8 cellular contexts compared by ENCODE assay signal in genomic region chr3:150600647-150601530, GRCh38. TPM values are rescaled to one million over a fixed set of nuclear protein-coding genes. Genes with fewer than 3 reads are reported as not detected.
DNase-seq lines count a peak whose midpoint lies in the region; TF ChIP-seq lines count a peak whose summit lies in the region.
"Not testable (repeated sequence)": the region's sequence is repeated elsewhere in the genome, so short reads cannot be mapped to it uniquely, and the experiment has no call there.

No MANE protein-coding gene starts in this region.

- not testable (repeated sequence) for H3K9ac ChIP-seq in H9 (ENCODE audit: extremely low read depth, insufficient read length, low read length); iPS-18a (ENCODE audit: low read length); trophoblast cell (ENCODE audit: low read length)
- peak overlapping the region; percentile 81 for H3K9ac ChIP-seq in SU-DHL-6 (ENCODE audit: low read length)

- H3K4me3 Mint-ChIP-seq in Caco-2 (ENCODE audit: unreplicated experiment) (peak overlapping the region; percentile 98), H9 (peak overlapping the region in 1 of 2 experiments; percentile 96; a peak in 2 of 5 replicates)
- peak overlapping the region; percentile 45 for H3K4me3 Mint-ChIP-seq in activated T-helper 1 cell treated with anti-CD3 and anti-CD28 coated beads, Interleukin-12 subunit alpha, Interleukin-12 subunit beta, Interleukin-2, Interleukin-4 antibody, amounts not matched to agents 30 ng/mL and 10 ng/mL and 1 ng/mL, durations not matched to agents 14 hours and 24 hours and 36 hours
- H3K4me3 Mint-ChIP-seq in dendritic cell treated with granulocyte-macrophage colony-stimulating factor and Interleukin-4, amounts not matched to agents 40 ng/mL and 50 ng/mL, for 4 days, result not testable (repeated sequence)

- not testable (repeated sequence) for H2BK15ac ChIP-seq in H9 (ENCODE audit: low read depth, low read length)

- H2BK120ac ChIP-seq in H9 (ENCODE audit: low read depth, low read length, poor library complexity, severe bottlenecking), result not testable (repeated sequence)
- H2BK120ac ChIP-seq in trophoblast cell (ENCODE audit: insufficient read depth, low read length, poor library complexity), result peak overlapping the region; percentile 83

- H3K27ac ChIP-seq in H9 (ENCODE audit: insufficient read length, low read depth, low read length) (peak overlapping the region; percentile 89), SU-DHL-6 (ENCODE audit: low read depth, low read length) (peak overlapping the region; percentile 92), iPS-18a (ENCODE audit: low read length) (peak overlapping the region; percentile 86), trophoblast cell (ENCODE audit: low read depth, low read length) (peak overlapping the region; percentile 66)

- H3K79me1 ChIP-seq in H9 (ENCODE audit: insufficient read depth, low read depth, low read length, poor library complexity, severe bottlenecking), result not testable (repeated sequence)
- H3K79me1 ChIP-seq in trophoblast cell (ENCODE audit: low read length), result peaks cover 23% of the 10 kb centered on the region

- H2BK20ac ChIP-seq in H9 (ENCODE audit: low read depth, low read length, poor library complexity, severe bottlenecking), result not testable (repeated sequence)

- peaks cover 30% of the 10 kb centered on the region for H3K4me1 Mint-ChIP-seq in Caco-2 (ENCODE audit: low read depth, unreplicated experiment)
- peaks cover 45 to 58% of the 10 kb centered on the region in 2 experiments for H3K4me1 Mint-ChIP-seq in H9
- peaks cover 55% of the 10 kb centered on the region for H3K4me1 Mint-ChIP-seq in activated T-helper 1 cell treated with anti-CD3 and anti-CD28 coated beads, Interleukin-12 subunit alpha, Interleukin-12 subunit beta, Interleukin-2, Interleukin-4 antibody, amounts not matched to agents 30 ng/mL and 10 ng/mL and 1 ng/mL, durations not matched to agents 14 hours and 24 hours and 36 hours (ENCODE audit: low read depth)
- H3K4me1 Mint-ChIP-seq in dendritic cell treated with granulocyte-macrophage colony-stimulating factor and Interleukin-4, amounts not matched to agents 40 ng/mL and 50 ng/mL, for 4 days (ENCODE audit: low read depth), result peaks cover 58% of the 10 kb centered on the region

- H3K4me1 ChIP-seq in Caco-2 (peaks cover 31% of the 10 kb centered on the region), iPS-18a (ENCODE audit: control insufficient read depth, low read depth, low read length) (peaks cover 36% of the 10 kb centered on the region), trophoblast cell (ENCODE audit: control insufficient read depth in 1 of 2, insufficient read depth in 2 of 2, low read length in 2 of 2) (peaks cover 14 to 16% of the 10 kb centered on the region in 2 experiments)
- not testable (repeated sequence) for H3K4me1 ChIP-seq in H9 (ENCODE audit: insufficient read depth, low read length)

- not testable (repeated sequence) for H4K20me1 ChIP-seq in H9 (ENCODE audit: control insufficient read depth, insufficient read depth, insufficient read length); SU-DHL-6 (ENCODE audit: low read depth, low read length)

- not testable (repeated sequence) for H2BK12ac ChIP-seq in H9 (ENCODE audit: insufficient read length, low read depth, low read length)
- peak overlapping the region; percentile 68 for H2BK12ac ChIP-seq in trophoblast cell (ENCODE audit: low read length)

- POLR2A ChIA-PET in Caco-2 (lab: Charles Lee), result not testable (repeated sequence)

- not testable (repeated sequence) for TF ChIP-seq CTCF in Caco-2 (IDR thresholded peaks at IDR 0.05; ENCODE audit: insufficient read depth in 1 of 2, low read depth in 1 of 2, low read length in 1 of 2, severe bottlenecking in 1 of 2, unreplicated experiment in 1 of 2); H9 (conservative IDR thresholded peaks at IDR 0.05); SU-DHL-6 (IDR thresholded peaks at IDR 0.05; ENCODE audit: insufficient read depth, low read length, poor library complexity, severe bottlenecking)

- CTCF ChIA-PET in Caco-2 (lab: Charles Lee), result not testable (repeated sequence)

- not testable (repeated sequence) for H4K5ac ChIP-seq in H9 (ENCODE audit: insufficient read length, low read depth, low read length)

- H3K9me3 ChIP-seq in Caco-2; H9 (ENCODE audit: control insufficient read depth, low read depth, low read length); SU-DHL-6 (ENCODE audit: insufficient read depth, low read length); iPS-18a (ENCODE audit: control insufficient read depth, low read depth, low read length); trophoblast cell (ENCODE audit: insufficient read depth, low read depth, low read length): not testable (repeated sequence)

- H3K27me3 ChIP-seq in Caco-2 (replicated peaks; ENCODE audit: control insufficient read depth, insufficient read depth, low read length); H9 (ENCODE audit: insufficient read depth, low read length); SU-DHL-6 (ENCODE audit: low read length); iPS-18a (ENCODE audit: control insufficient read depth, insufficient read depth, low read length); trophoblast cell (ENCODE audit: insufficient read depth, low read length): not testable (repeated sequence)

- not testable (repeated sequence) for H3K79me2 ChIP-seq in H9 (ENCODE audit: insufficient read depth, low read length)
- peaks cover 88% of the 10 kb centered on the region for H3K79me2 ChIP-seq in SU-DHL-6 (ENCODE audit: insufficient read depth, low read length)
- H3K79me2 ChIP-seq in trophoblast cell (ENCODE audit: control insufficient read depth, insufficient read depth, low read length, poor library complexity), result peaks cover 14% of the 10 kb centered on the region

- peaks cover 46% of the 10 kb centered on the region for H3F3A ChIP-seq in SU-DHL-6 (ENCODE audit: insufficient read depth)

- not testable (repeated sequence) for H3K4me3 ChIP-seq in Caco-2 (ENCODE audit: low read depth, low read length); iPS-18a (ENCODE audit: low read length); trophoblast cell (ENCODE audit: low read depth, low read length)
- peak overlapping the region; percentile 99 for H3K4me3 ChIP-seq in SU-DHL-6 (ENCODE audit: insufficient read depth, low read length, poor library complexity, severe bottlenecking)

- not testable (repeated sequence) for H4K12ac ChIP-seq in trophoblast cell (ENCODE audit: low read depth, low read length)

- H3K27ac Mint-ChIP-seq in Caco-2 (ENCODE audit: unreplicated experiment) (peak overlapping the region; percentile 88), H9 (peak overlapping the region; percentile 87 to 98 (median 87); a peak in 6 of 7 replicates)
- H3K27ac Mint-ChIP-seq in activated T-helper 1 cell treated with anti-CD3 and anti-CD28 coated beads, Interleukin-12 subunit alpha, Interleukin-12 subunit beta, Interleukin-2, Interleukin-4 antibody, amounts not matched to agents 30 ng/mL and 10 ng/mL and 1 ng/mL, durations not matched to agents 14 hours and 24 hours and 36 hours, result peak overlapping the region; percentile 56
- peak overlapping the region; percentile 95 for H3K27ac Mint-ChIP-seq in dendritic cell treated with granulocyte-macrophage colony-stimulating factor and Interleukin-4, amounts not matched to agents 40 ng/mL and 50 ng/mL, for 4 days

- H3K9me2 ChIP-seq in SU-DHL-6 (replicated peaks; ENCODE audit: insufficient read depth, low read length), result not testable (repeated sequence)

- H2BK5ac ChIP-seq in H9 (ENCODE audit: insufficient read length, low read length) (peak overlapping the region; percentile 75), trophoblast cell (ENCODE audit: low read depth, low read length, poor library complexity) (peak overlapping the region; percentile 79)

- H3K27me3 Mint-ChIP-seq in Caco-2 (ENCODE audit: insufficient read depth, unreplicated experiment); H9 (ENCODE audit: low read depth); activated T-helper 1 cell treated with anti-CD3 and anti-CD28 coated beads, Interleukin-12 subunit alpha, Interleukin-12 subunit beta, Interleukin-2, Interleukin-4 antibody, amounts not matched to agents 30 ng/mL and 10 ng/mL and 1 ng/mL, durations not matched to agents 14 hours and 24 hours and 36 hours (ENCODE audit: insufficient read depth); dendritic cell treated with granulocyte-macrophage colony-stimulating factor and Interleukin-4, amounts not matched to agents 40 ng/mL and 50 ng/mL, for 4 days: not testable (repeated sequence)

- WGBS in H9 (ENCODE audit: extremely low coverage, insufficient read length, low lambda C conversion rate), result no CpG with 5 or more reads among the region's 13 CpGs
- WGBS in trophoblast cell (ENCODE audit: extremely low coverage, insufficient coverage, insufficient read length), result no CpG with 5 or more reads among the region's 13 CpGs

- H4K91ac ChIP-seq in H9 (ENCODE audit: insufficient read length, low read depth, low read length), result not testable (repeated sequence)
- peak overlapping the region; percentile 63 for H4K91ac ChIP-seq in trophoblast cell (ENCODE audit: low read depth, low read length)

- not testable (repeated sequence) for H3K56ac ChIP-seq in H9 (ENCODE audit: insufficient read length, low read depth, low read length)

- not testable (repeated sequence) for H3K23me2 ChIP-seq in H9 (ENCODE audit: insufficient read length, low read depth, low read length, poor library complexity, severe bottlenecking)

- not testable (repeated sequence) for DNase-seq in Caco-2; H9; activated T-helper 1 cell treated with anti-CD3 and anti-CD28 coated beads, Interleukin-12 subunit alpha, Interleukin-12 subunit beta, Interleukin-2, Interleukin-4 antibody, amounts not matched to agents 30 ng/mL and 10 ng/mL and 1 ng/mL, durations not matched to agents 14 hours and 24 hours and 36 hours (ENCODE audit: low spot score)
- peak; percentile 52 for DNase-seq in M059J (ENCODE audit: low read depth)
- peak; percentile 3 to 25 for DNase-seq in trophoblast cell

- H3K36me3 Mint-ChIP-seq in Caco-2 (ENCODE audit: insufficient read depth, unreplicated experiment), result peaks cover 46% of the 10 kb centered on the region
- not testable (repeated sequence) for H3K36me3 Mint-ChIP-seq in H9 (ENCODE audit: insufficient read depth in 1 of 3, low read depth in 3 of 3)
- H3K36me3 Mint-ChIP-seq in activated T-helper 1 cell treated with anti-CD3 and anti-CD28 coated beads, Interleukin-12 subunit alpha, Interleukin-12 subunit beta, Interleukin-2, Interleukin-4 antibody, amounts not matched to agents 30 ng/mL and 10 ng/mL and 1 ng/mL, durations not matched to agents 14 hours and 24 hours and 36 hours (ENCODE audit: low read depth), result peaks cover 18% of the 10 kb centered on the region
- peaks cover 23% of the 10 kb centered on the region for H3K36me3 Mint-ChIP-seq in dendritic cell treated with granulocyte-macrophage colony-stimulating factor and Interleukin-4, amounts not matched to agents 40 ng/mL and 50 ng/mL, for 4 days (ENCODE audit: low read depth)

- peak overlapping the region; percentile 21 for H2AK5ac ChIP-seq in H9 (ENCODE audit: insufficient read length, low read length)
- not testable (repeated sequence) for H2AK5ac ChIP-seq in trophoblast cell (ENCODE audit: low read length)

- not testable (repeated sequence) for H3K4ac ChIP-seq in H9 (ENCODE audit: low read depth, low read length)
- H3K4ac ChIP-seq in trophoblast cell (ENCODE audit: low read depth, low read length), result peak overlapping the region; percentile 44

- not testable (repeated sequence) for H3K36me3 ChIP-seq in Caco-2 (ENCODE audit: control insufficient read depth, insufficient read depth, low read length); iPS-18a (ENCODE audit: control insufficient read depth, low read depth, low read length); trophoblast cell (ENCODE audit: control insufficient read depth in 1 of 2, insufficient read depth in 2 of 2, low read length in 2 of 2)
- H3K36me3 ChIP-seq in SU-DHL-6 (ENCODE audit: low read length), result peaks cover 15% of the 10 kb centered on the region; the same call in 1 of the 2 replicates

- not testable (repeated sequence) for H3T11ph ChIP-seq in H9 (ENCODE audit: low read length)

- H3K9me3 Mint-ChIP-seq in Caco-2 (ENCODE audit: unreplicated experiment); H9; activated T-helper 1 cell treated with anti-CD3 and anti-CD28 coated beads, Interleukin-12 subunit alpha, Interleukin-12 subunit beta, Interleukin-2, Interleukin-4 antibody, amounts not matched to agents 30 ng/mL and 10 ng/mL and 1 ng/mL, durations not matched to agents 14 hours and 24 hours and 36 hours; dendritic cell treated with granulocyte-macrophage colony-stimulating factor and Interleukin-4, amounts not matched to agents 40 ng/mL and 50 ng/mL, for 4 days: not testable (repeated sequence)

- H2AFZ ChIP-seq in H9 (ENCODE audit: low read length); SU-DHL-6 (ENCODE audit: low read depth, low read length, severe bottlenecking): not testable (repeated sequence)
- peak overlapping the region; percentile 28 for H2AFZ ChIP-seq in trophoblast cell (ENCODE audit: insufficient read depth, low read length, poor library complexity)

- H3K18ac ChIP-seq in H9 (ENCODE audit: insufficient read length, low read depth, low read length), result peak overlapping the region; percentile 27
- H3K18ac ChIP-seq in trophoblast cell (ENCODE audit: low read length), result peak overlapping the region; percentile 52

- intact Hi-C loops in Caco-2 (cut with micrococcal nuclease; ENCODE audit: unreplicated experiment), result loop anchor here (5.0 kb wide), 3 partner anchors 101 to 634 kb away; partner anchors contain the start of genes ERICH6 and SIAH2
- intact Hi-C loops in activated T-helper 1 cell treated with anti-CD3 and anti-CD28 coated beads, Interleukin-12 subunit alpha, Interleukin-12 subunit beta, Interleukin-2, Interleukin-4 antibody, amounts not matched to agents 30 ng/mL and 10 ng/mL and 1 ng/mL, durations not matched to agents 14 hours and 24 hours and 36 hours (cut with micrococcal nuclease), result loop anchor here (2.0 to 10.0 kb wide), 6 partner anchors 14 to 1594 kb away; partner anchors contain the start of genes GPR171, MED12L and RNF13
- intact Hi-C loops in dendritic cell treated with granulocyte-macrophage colony-stimulating factor and Interleukin-4, amounts not matched to agents 40 ng/mL and 50 ng/mL, for 4 days (cut with micrococcal nuclease), result not testable (repeated sequence)

- peak overlapping the region; percentile 46 for H3K4me2 ChIP-seq in H9 (ENCODE audit: insufficient read depth, insufficient read length, low read length)
- H3K4me2 ChIP-seq in SU-DHL-6 (ENCODE audit: low read depth, low read length, poor library complexity, severe bottlenecking), result peak overlapping the region; percentile 97
- H3K4me2 ChIP-seq in trophoblast cell (ENCODE audit: low read length), result not testable (repeated sequence)

- peak overlapping the region; percentile 23 for H3K23ac ChIP-seq in H9 (ENCODE audit: insufficient read length, low read depth, low read length)
- H3K23ac ChIP-seq in trophoblast cell (ENCODE audit: low read length), result not testable (repeated sequence)

- TSS peak; percentile 13 for BruUV-seq in Caco-2 (replicated peaks; lab: Mats Ljungman, UMichigan)

- H4K8ac ChIP-seq in H9 (replicated peaks; ENCODE audit: insufficient read length, low read depth, low read length), result not testable (repeated sequence)
- peak overlapping the region; percentile 47 for H4K8ac ChIP-seq in trophoblast cell (ENCODE audit: low read depth, low read length)

- H3K14ac ChIP-seq in H9 (ENCODE audit: insufficient read depth, low read length), result not testable (repeated sequence)
- H3K14ac ChIP-seq in trophoblast cell (ENCODE audit: low read length), result peak overlapping the region; percentile 60

RNA-seq across cellular contexts. Expression of gene SELENOT, which starts 2.2 kb away (rescaled TPM):
- 121 and 124 TPM in 2 replicates for total RNA-seq in Caco-2 (2022)
- 73.8 and 79.1 TPM in 2 replicates for total RNA-seq in H9 (2021)
- 243 and 244 TPM in 2 replicates for total RNA-seq in M059J (2014; rRNA removed; shearing (Covaris generic))
- total RNA-seq in activated T-helper 1 cell treated with anti-CD3 and anti-CD28 coated beads, Interleukin-12 subunit alpha, Interleukin-12 subunit beta, Interleukin-2, Interleukin-4 antibody, amounts not matched to agents 30 ng/mL and 10 ng/mL and 1 ng/mL, durations not matched to agents 14 hours and 24 hours and 36 hours, result 139 and 140 TPM in 2 replicates
- polyA plus RNA-seq in trophoblast cell (2013), result 176 and 185 TPM in 2 replicates

RNA-seq across cellular contexts. Expression of gene EIF2A, which starts 54.3 kb away (rescaled TPM):
- 97.1 and 103 TPM in 2 replicates for total RNA-seq in Caco-2 (2022)
- 73.9 and 74.1 TPM in 2 replicates for total RNA-seq in H9 (2021)
- total RNA-seq in M059J (2014; rRNA removed; shearing (Covaris generic)), result 227 and 268 TPM in 2 replicates
- total RNA-seq in activated T-helper 1 cell treated with anti-CD3 and anti-CD28 coated beads, Interleukin-12 subunit alpha, Interleukin-12 subunit beta, Interleukin-2, Interleukin-4 antibody, amounts not matched to agents 30 ng/mL and 10 ng/mL and 1 ng/mL, durations not matched to agents 14 hours and 24 hours and 36 hours, result 122 TPM in 2 replicates
- polyA plus RNA-seq in trophoblast cell (2013), result 126 and 128 TPM in 2 replicates

RNA-seq across cellular contexts. Expression of gene SERP1, which starts 54.6 kb away (rescaled TPM):
- 89.4 and 90.8 TPM in 2 replicates for total RNA-seq in Caco-2 (2022)
- 78.5 and 84.8 TPM in 2 replicates for total RNA-seq in H9 (2021)
- total RNA-seq in M059J (2014; rRNA removed; shearing (Covaris generic)), result 278 and 294 TPM in 2 replicates
- 96.0 and 102 TPM in 2 replicates for total RNA-seq in activated T-helper 1 cell treated with anti-CD3 and anti-CD28 coated beads, Interleukin-12 subunit alpha, Interleukin-12 subunit beta, Interleukin-2, Interleukin-4 antibody, amounts not matched to agents 30 ng/mL and 10 ng/mL and 1 ng/mL, durations not matched to agents 14 hours and 24 hours and 36 hours
- polyA plus RNA-seq in trophoblast cell (2013), result 259 and 280 TPM in 2 replicates
